ENCODE assay signal across 7 cellular contexts in the genomic region with DNA sequence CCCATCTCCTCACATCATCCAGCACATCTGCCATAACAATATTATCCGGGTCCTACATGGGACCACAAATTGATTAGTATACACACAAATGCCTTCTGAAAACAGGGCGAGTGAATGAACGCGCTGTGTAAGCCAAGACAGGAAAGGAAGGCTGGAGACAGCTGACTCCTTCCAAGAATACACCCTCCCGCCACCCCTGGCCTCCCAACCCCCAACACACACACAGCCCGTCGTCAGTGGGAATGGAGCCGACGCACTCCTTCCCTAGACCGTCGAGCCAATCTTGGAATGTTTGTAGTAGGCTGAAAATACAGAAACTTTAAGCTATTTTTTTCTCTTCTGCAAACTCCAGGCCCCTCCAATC. TPM values are rescaled to one million over a fixed set of nuclear protein-coding genes. Genes with fewer than 3 reads are reported as not detected.
DNase-seq lines count a peak whose midpoint lies in the region; ATAC-seq and TF ChIP-seq lines count a peak whose summit lies in the region.

No MANE protein-coding gene starts in this region.

- intact Hi-C loops in lower leg skin (cut with DNase I; ENCODE audit: low total_unique reads): no loop called here

- TF ChIP-seq EP300 in upper lobe of left lung (IDR thresholded peaks at IDR 0.05): no peak

- no peaks in the 10 kb centered on the region for H3K9me3 ChIP-seq in upper lobe of left lung

- peak overlapping the region; percentile 74 to 85 (median 80) for H3K27ac ChIP-seq in upper lobe of left lung

- H3K36me3 ChIP-seq in upper lobe of left lung: no peaks in the 10 kb centered on the region

- H3K27me3 ChIP-seq in upper lobe of left lung: no peaks in the 10 kb centered on the region

- WGBS in lower leg skin, 2 donors: 1 to 47% methylated on average over 10 to 11 of the region's 11 CpGs
- 3 to 29% methylated on average over 7 to 11 of the region's 11 CpGs for WGBS in upper lobe of left lung, 2 donors

- H3K4me1 ChIP-seq in upper lobe of left lung: peaks cover 0 to 15% (median 0%) of the 10 kb centered on the region in 4 donors

- TF ChIP-seq POLR2A in lower leg skin (IDR thresholded peaks at IDR 0.05) (no peak), upper lobe of left lung (IDR thresholded peaks at IDR 0.05) (no peak)

- ATAC-seq in GM19395 (IDR thresholded peaks at IDR 0.05; ENCODE audit: unreplicated experiment) (peak; percentile 36), HG03135 (IDR thresholded peaks at IDR 0.05; ENCODE audit: unreplicated experiment) (peak; percentile 8), upper lobe of left lung (ENCODE audit: low FRiP score in 2 of 2) (peak; percentile 70 to 78)

- H3K4me3 ChIP-seq in astrocyte of the spinal cord (ENCODE audit: low read depth, low read length) (peak overlapping the region; percentile 65), lower leg skin (ENCODE audit: low read depth, poor library complexity, severe bottlenecking) (peak overlapping the region; percentile 36), upper lobe of left lung (peak overlapping the region in 3 of 4 donors; percentile 53 to 73 (median 70))

- in situ Hi-C loops in astrocyte of the spinal cord (cut with HindIII; ENCODE audit: low sequenced_read_pairs): no loop called here

- DNase-seq in astrocyte of the spinal cord (ENCODE audit: low read depth, low spot score) (no peak), lower leg skin (ENCODE audit: low spot score in 2 of 2) (peak in 1 of 2 donors; percentile 84), upper lobe of left lung (peak in 1 of 2 donors; percentile 0), cortex of kidney (lab: John Stamatoyannopoulos, UW) (no peak), MV-4-11 (lab: John Stamatoyannopoulos, UW) (no peak)

- TF ChIP-seq CTCF in astrocyte of the spinal cord (IDR thresholded peaks at IDR 0.05; ENCODE audit: low read depth, low read length) (no peak), lower leg skin (IDR thresholded peaks at IDR 0.05) (no peak), upper lobe of left lung (IDR thresholded peaks at IDR 0.05) (no peak)

RNA-seq across cellular contexts. Expression of gene MAGEH1, which starts 0.3 kb away (rescaled TPM):
- total RNA-seq in lower leg skin: 10 to 100 TPM; 10.3 to 15.7 (median 11.7) TPM
- 10 to 100 TPM in 5 of 6 donors, 1 to 10 TPM in 1; 7.3 to 26.3 (median 25.6) TPM for total RNA-seq in upper lobe of left lung

RNA-seq across cellular contexts. Expression of gene USP51, which starts 38.0 kb away (rescaled TPM):
- total RNA-seq in lower leg skin (1 to 10 TPM in 1 of 4 donors, under 1 TPM in 3; 0.08 to 1.1 (median 0.45) TPM), upper lobe of left lung (1 to 10 TPM in 5 of 6 donors, under 1 TPM in 1; 0.55 to 4.4 (median 3.2) TPM)

Comparison
In these comparisons a context has a peak if more than half of its experiments do, and no peak if none do; other contexts are left out.
1. ATAC-seq: peak in every context shown above with its lines; median percentile 74 in upper lobe of left lung; 36 in GM19395; 8 in HG03135.